In the genomic region with DNA sequence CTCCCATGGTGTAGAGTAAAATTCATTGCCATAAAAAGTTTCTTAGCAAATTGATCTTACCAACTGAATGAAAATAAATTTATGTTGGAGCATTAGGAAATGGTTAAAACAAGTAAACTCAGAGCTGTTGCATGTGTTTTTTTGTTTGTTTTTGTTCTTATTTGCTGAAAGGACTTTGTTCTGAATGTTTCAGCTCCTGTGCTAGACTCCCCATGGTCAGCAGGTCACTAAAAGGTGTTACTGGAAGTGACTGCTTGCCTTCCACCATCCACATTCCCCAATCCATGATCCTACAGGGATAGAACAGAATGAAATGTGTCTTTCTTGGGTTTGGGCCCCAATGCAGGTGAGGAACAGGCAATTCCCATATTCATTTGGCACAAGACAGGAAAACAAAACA, we compare ENCODE assay signal across 1 cellular context.
TF ChIP-seq lines count a peak whose summit lies in the region.

No MANE protein-coding gene starts in this region.

TF ChIP-seq in liver, 16 proteins besides CTCF, POLR2A, EP300 and RAD21 (continued from another document):
- TF ChIP-seq EGR1 (IDR thresholded peaks at IDR 0.05; ENCODE audit: low read depth in 2 of 2) = no peak
- TF ChIP-seq SP1 (IDR thresholded peaks at IDR 0.05) = peak; percentile 43
- TF ChIP-seq HNF4A (conservative IDR thresholded peaks at IDR 0.05) = peak; percentile 63 to 80
- peak in 1 of 2 donors; percentile 54 for TF ChIP-seq RXRA (IDR thresholded peaks at IDR 0.05)
- TF ChIP-seq, protein P1, sequence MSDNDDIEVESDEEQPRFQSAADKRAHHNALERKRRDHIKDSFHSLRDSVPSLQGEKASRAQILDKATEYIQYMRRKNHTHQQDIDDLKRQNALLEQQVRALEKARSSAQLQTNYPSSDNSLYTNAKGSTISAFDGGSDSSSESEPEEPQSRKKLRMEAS (IDR thresholded peaks at IDR 0.05) = peak; percentile 38
